In the genomic region with DNA sequence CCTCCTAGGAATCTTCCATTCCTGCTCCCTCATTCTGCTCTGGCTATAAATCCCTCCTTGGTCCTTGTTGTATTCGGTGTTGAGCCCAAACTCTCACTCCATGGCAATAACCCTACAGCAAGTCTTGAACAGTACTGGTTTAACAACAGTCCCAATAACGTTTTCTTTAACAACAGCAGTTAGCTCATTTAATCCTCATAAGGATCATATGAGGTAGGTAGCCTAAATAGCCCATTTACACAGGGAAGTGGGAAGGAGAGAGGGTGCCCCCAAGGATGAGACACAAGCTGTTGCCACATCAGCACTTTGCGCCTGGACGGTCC, we compare ENCODE assay signal across 8 cellular contexts. TPM values are rescaled to one million over a fixed set of nuclear protein-coding genes. Genes with fewer than 3 reads are reported as not detected.
DNase-seq lines count a peak whose midpoint lies in the region; ATAC-seq and TF ChIP-seq lines count a peak whose summit lies in the region.

No MANE protein-coding gene starts in this region.

- no peak for TF ChIP-seq EP300 in SK-N-SH (IDR thresholded peaks at IDR 0.05; ENCODE audit: borderline replicate concordance in 1 of 2, low read depth in 1 of 2, low read length in 1 of 2)
- no peak for TF ChIP-seq EP300 in stomach (IDR thresholded peaks at IDR 0.05)

- H3K79me2 ChIP-seq in SK-N-SH (ENCODE audit: insufficient read depth) = 0 out of 2 replicates have a peak, but pooled peaks cover 6% of the 10 kb centered on the region

- TF ChIP-seq POLR2A in stomach (IDR thresholded peaks at IDR 0.05) = no peak

- H3K9me3 ChIP-seq in SK-N-SH = no peaks in the 10 kb centered on the region
- no peaks in the 10 kb centered on the region for H3K9me3 ChIP-seq in iPS-18a (ENCODE audit: control insufficient read depth, low read depth, low read length)
- no peaks in the 10 kb centered on the region for H3K9me3 ChIP-seq in stomach

- peak overlapping the region; percentile 99 for H2AFZ ChIP-seq in SK-N-SH (ENCODE audit: low read depth)

- peaks cover 8% of the 10 kb centered on the region for H3F3A ChIP-seq in SK-N-SH (replicated peaks; ENCODE audit: insufficient read depth)

- peak overlapping the region in 1 of 2 experiments; percentile 11; a peak in 1 of 4 replicates for H3K27ac ChIP-seq in SK-N-SH (ENCODE audit: low read depth in 2 of 2, low read length in 1 of 2)
- H3K27ac ChIP-seq in iPS-18a (ENCODE audit: low read length) = no peak overlapping the region
- H3K27ac ChIP-seq in stomach = peak overlapping the region; percentile 82 to 97 (median 91)

- H3K9me3 Mint-ChIP-seq in WTC11 = no peaks in the 10 kb centered on the region

- H3K36me3 ChIP-seq in SK-N-SH (replicated peaks in 1 of 2; ENCODE audit: control insufficient read depth in 1 of 2, insufficient read depth in 2 of 2, low read length in 1 of 2) (no peaks in the 10 kb centered on the region), iPS-18a (ENCODE audit: control insufficient read depth, low read depth, low read length) (no peaks in the 10 kb centered on the region), stomach (no peaks in the 10 kb centered on the region)

- intact Hi-C loops in stomach (cut with DNase I; ENCODE audit: low total_unique reads) = loop anchor here (10.0 kb wide), 1 partner anchor 59 kb away; no protein-coding TSS in a partner anchor

- H3K4me1 ChIP-seq in SK-N-SH (ENCODE audit: control insufficient read depth in 1 of 2, insufficient read depth in 2 of 2, low read depth in 1 of 2, low read length in 1 of 2) (peaks cover 0 to 12% of the 10 kb centered on the region in 2 experiments; a peak in 2 of 4 replicates), iPS-18a (ENCODE audit: control insufficient read depth, low read depth, low read length) (peaks cover 28% of the 10 kb centered on the region), stomach (peaks cover 48 to 79% (median 63%) of the 10 kb centered on the region in 4 donors)

- peak overlapping the region; percentile 71 to 91; a peak in 3 of 4 replicates for H3K4me3 ChIP-seq in SK-N-SH (ENCODE audit: low read depth in 2 of 2, low read length in 1 of 2)
- H3K4me3 ChIP-seq in iPS-18a (ENCODE audit: low read length) = peak overlapping the region; percentile 92
- peak overlapping the region in 3 of 4 donors; percentile 78 to 93 (median 88) for H3K4me3 ChIP-seq in stomach

- DNase-seq in SK-N-SH (no peak), WTC11 (ENCODE audit: low spot score) (no peak), stomach (no peak), cerebellar nuclear complex (lab: John Stamatoyannopoulos, UW) (no peak), NAMALWA (ENCODE audit: low spot score) (no peak), cortex of kidney (lab: John Stamatoyannopoulos, UW) (no peak)

- WGBS in SK-N-SH (ENCODE audit: low lambda C conversion rate) = 61% methylated on average over 4 of the region's 4 CpGs
- 28 to 35% (median 29%) methylated on average over 4 of the region's 4 CpGs for whole genome bisulfite sequencing in stomach, 5 donors

- POLR2A ChIA-PET in SK-N-SH (lab: Yijun Ruan, JAX) (interaction anchor here (1.4 kb wide), 1 partner anchor 173 kb away, joined by 3 read pairs; no protein-coding TSS in a partner anchor), WTC11 (lab: Charles Lee) (interaction anchor here (0.8 to 1.5 kb wide), 6 partner anchors 51 to 80 kb away, joined by 3 to 4 read pairs (median 3); a partner anchor contains a TSS)

- no peak for TF ChIP-seq RAD21 in SK-N-SH (IDR thresholded peaks at IDR 0.05; ENCODE audit: low read length)

- peak overlapping the region; percentile 94 for H3K4me3 Mint-ChIP-seq in WTC11

- no peaks in the 10 kb centered on the region; the same call in 1 of the 2 replicates for H3K36me3 Mint-ChIP-seq in WTC11

- CTCF ChIA-PET in SK-N-SH (lab: Yijun Ruan, JAX) (interaction anchor here (0.7 to 4.7 kb wide), 7 partner anchors 14 to 698 kb away, joined by 3 to 48 read pairs (median 4); no protein-coding TSS in a partner anchor), WTC11 (lab: Charles Lee) (interaction anchor here (0.9 to 3.8 kb wide), 9 partner anchors 16 to 90 kb away, joined by 3 to 19 read pairs (median 13); a partner anchor contains a TSS)

- peaks cover 46% of the 10 kb centered on the region for H3K4me1 Mint-ChIP-seq in WTC11

- no peaks in the 10 kb centered on the region for H4K20me1 ChIP-seq in SK-N-SH (ENCODE audit: insufficient read depth)

- H3K9me2 ChIP-seq in SK-N-SH = no peaks in the 10 kb centered on the region

- no peak overlapping the region; the same call in 1 of the 2 replicates for H3K27ac Mint-ChIP-seq in WTC11

- no peaks in the 10 kb centered on the region; the same call in 1 of the 2 replicates for H3K27me3 Mint-ChIP-seq in WTC11 (ENCODE audit: low read depth)

- no peak overlapping the region; the same call in 1 of the 2 replicates for H3K9ac ChIP-seq in SK-N-SH
- peak overlapping the region; percentile 44 for H3K9ac ChIP-seq in iPS-18a (ENCODE audit: low read length)

- ATAC-seq in SK-N-SH treated with all-trans-retinoic acid at 6 μM for 48 hours (no peak), WTC11 (no peak)

- TF ChIP-seq CTCF in SK-N-SH (IDR thresholded peaks at IDR 0.05) (no peak), WTC11 (IDR thresholded peaks at IDR 0.05) (no peak), stomach (IDR thresholded peaks at IDR 0.05) (no peak)

- H3K4me2 ChIP-seq in SK-N-SH = peak overlapping the region; percentile 99; the same call in 1 of the 2 replicates

- H3K27me3 ChIP-seq in SK-N-SH (ENCODE audit: insufficient read depth) = no peaks in the 10 kb centered on the region
- H3K27me3 ChIP-seq in iPS-18a (ENCODE audit: control insufficient read depth, insufficient read depth, low read length) = no peaks in the 10 kb centered on the region
- no peaks in the 10 kb centered on the region for H3K27me3 ChIP-seq in stomach

TF ChIP-seq in SK-N-SH, 30 proteins besides CTCF, POLR2A, EP300 and RAD21 (continues in another document):
- TF ChIP-seq CHD2 (IDR thresholded peaks at IDR 0.05; ENCODE audit: low read length, partially characterized antibody) = no peak
- no peak for TF ChIP-seq SMC3 (IDR thresholded peaks at IDR 0.05; ENCODE audit: low read depth, low read length)
- TF ChIP-seq SIN3A (IDR thresholded peaks at IDR 0.05; ENCODE audit: borderline replicate concordance, low read depth, low read length) = no peak
- TF ChIP-seq GABPA (IDR thresholded peaks at IDR 0.05; ENCODE audit: low read depth) = no peak
- TF ChIP-seq NRF1 (IDR thresholded peaks at IDR 0.05; ENCODE audit: low read depth, low read length) = no peak
- TF ChIP-seq TAF1 (IDR thresholded peaks at IDR 0.05; ENCODE audit: borderline replicate concordance, low read depth, low read length) = no peak
- no peak for TF ChIP-seq JUND (IDR thresholded peaks at IDR 0.05)
- TF ChIP-seq RXRA (IDR thresholded peaks at IDR 0.05; ENCODE audit: borderline replicate concordance, low read depth) = no peak

TF ChIP-seq in SK-N-SH treated with all-trans-retinoic acid at 6 μM for 48 hours, 23 proteins besides CTCF, POLR2A, EP300 and RAD21 (continues in another document):
- TF ChIP-seq, protein P1, sequence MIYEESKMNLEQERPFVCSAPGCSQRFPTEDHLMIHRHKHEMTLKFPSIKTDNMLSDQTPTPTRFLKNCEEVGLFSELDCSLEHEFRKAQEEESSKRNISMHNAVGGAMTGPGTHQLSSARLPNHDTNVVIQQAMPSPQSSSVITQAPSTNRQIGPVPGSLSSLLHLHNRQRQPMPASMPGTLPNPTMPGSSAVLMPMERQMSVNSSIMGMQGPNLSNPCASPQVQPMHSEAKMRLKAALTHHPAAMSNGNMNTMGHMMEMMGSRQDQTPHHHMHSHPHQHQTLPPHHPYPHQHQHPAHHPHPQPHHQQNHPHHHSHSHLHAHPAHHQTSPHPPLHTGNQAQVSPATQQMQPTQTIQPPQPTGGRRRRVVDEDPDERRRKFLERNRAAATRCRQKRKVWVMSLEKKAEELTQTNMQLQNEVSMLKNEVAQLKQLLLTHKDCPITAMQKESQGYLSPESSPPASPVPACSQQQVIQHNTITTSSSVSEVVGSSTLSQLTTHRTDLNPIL (CRISPR knock-in tag; IDR thresholded peaks at IDR 0.05; ENCODE audit: low read depth) = no peak
- TF ChIP-seq BACH2 (CRISPR knock-in tag; IDR thresholded peaks at IDR 0.05; ENCODE audit: borderline replicate concordance) = no peak

TF ChIP-seq in WTC11, 78 proteins besides CTCF, POLR2A, EP300 and RAD21 (continues in another document):
- no peak for TF ChIP-seq FOXP1 (CRISPR knock-in tag; IDR thresholded peaks at IDR 0.05; ENCODE audit: borderline replicate concordance)
- no peak for TF ChIP-seq PRRX2 (CRISPR knock-in tag; IDR thresholded peaks at IDR 0.05)

RNA-seq across cellular contexts. Expression of a gene that starts 0.4 kb away (rescaled TPM):
- polyA plus RNA-seq in SK-N-SH (2012; rRNA removed) = 45.1 and 66.2 TPM in 2 replicates
- polyA plus RNA-seq in SK-N-SH (2012; cell fraction: cytosol; rRNA removed) = 24.0 and 36.4 TPM in 2 replicates
- 58.7 and 62.0 TPM in 2 replicates for polyA plus RNA-seq in SK-N-SH (2012; cell fraction: nucleus; rRNA removed)
- 81.6 to 102 TPM (median 101 TPM) in 3 replicates for total RNA-seq in WTC11 (2021)
- total RNA-seq in stomach = 10 to 100 TPM in 4 of 5 donors, 1 to 10 TPM in 1; 4.1 to 76.3 (median 21.6) TPM
- polyA plus RNA-seq in stomach = 10 to 100 TPM; 27.8 to 60.3 (median 32.6) TPM

RNA-seq across cellular contexts. Expression of a gene that starts 26.5 kb away (rescaled TPM):
- polyA plus RNA-seq in SK-N-SH (2012; rRNA removed) = 0.10 TPM in 1 of 2 replicates, not detected in the other
- polyA plus RNA-seq in SK-N-SH (2012; cell fraction: cytosol; rRNA removed) = 0.05 TPM in 1 of 2 replicates, not detected in the other
- polyA plus RNA-seq in SK-N-SH (2012; cell fraction: nucleus; rRNA removed) = 0.07 and 0.08 TPM in 2 replicates
- total RNA-seq in WTC11 (2021) = 1.2 to 3.1 TPM (median 2.8 TPM) in 3 replicates
- total RNA-seq in stomach = 1 to 10 TPM in 1 of 5 donors, not detected in 4; 1.6 TPM
- 1 to 10 TPM in 2 of 3 donors, not detected in 1; 2.0 to 4.7 TPM for polyA plus RNA-seq in stomach

RNA-seq across cellular contexts. Expression of a gene that starts 44.0 kb away (rescaled TPM):
- 0.57 and 0.97 TPM in 2 replicates for polyA plus RNA-seq in SK-N-SH (2012; rRNA removed)
- polyA plus RNA-seq in SK-N-SH (2012; cell fraction: cytosol; rRNA removed) = 0.46 and 0.72 TPM in 2 replicates
- 0.68 and 0.74 TPM in 2 replicates for polyA plus RNA-seq in SK-N-SH (2012; cell fraction: nucleus; rRNA removed)
- total RNA-seq in WTC11 (2021) = 12.0 to 13.4 TPM (median 13.3 TPM) in 3 replicates
- total RNA-seq in stomach = under 1 TPM in 1 of 5 donors, not detected in 4; 0.18 TPM
- polyA plus RNA-seq in stomach = under 1 TPM in 2 of 3 donors, not detected in 1; 0.03 to 0.06 TPM

RNA-seq across cellular contexts. Expression of a gene that starts 54.5 kb away (rescaled TPM):
- polyA plus RNA-seq in SK-N-SH (2012; rRNA removed) (70.0 and 94.0 TPM in 2 replicates), stomach (10 to 100 TPM; 45.6 to 54.4 (median 47.3) TPM)
- 46.0 and 59.7 TPM in 2 replicates for polyA plus RNA-seq in SK-N-SH (2012; cell fraction: cytosol; rRNA removed)
- polyA plus RNA-seq in SK-N-SH (2012; cell fraction: nucleus; rRNA removed) = 72.4 and 107 TPM in 2 replicates
- total RNA-seq in WTC11 (2021) (283 to 312 TPM (median 305 TPM) in 3 replicates), stomach (10 to 100 TPM in 3 of 5 donors, 1 to 10 TPM in 2; 7.2 to 23.9 (median 14.3) TPM)

Comparison
In these comparisons a context has a peak if more than half of its experiments do, and no peak if none do; other contexts are left out.
1. RNA of a gene that starts 44.0 kb away (total RNA-seq): 12.0 to 13.4 TPM in WTC11; 0.18 TPM in stomach; every median in the first group is over 10 times any median in the second.
2. Peak in every context shown above with its lines, with median percentiles within 50 percentile points of each other: H3K4me3 ChIP-seq.